Comparison of ENCODE assay signal across 22 cellular contexts in the genomic region with DNA sequence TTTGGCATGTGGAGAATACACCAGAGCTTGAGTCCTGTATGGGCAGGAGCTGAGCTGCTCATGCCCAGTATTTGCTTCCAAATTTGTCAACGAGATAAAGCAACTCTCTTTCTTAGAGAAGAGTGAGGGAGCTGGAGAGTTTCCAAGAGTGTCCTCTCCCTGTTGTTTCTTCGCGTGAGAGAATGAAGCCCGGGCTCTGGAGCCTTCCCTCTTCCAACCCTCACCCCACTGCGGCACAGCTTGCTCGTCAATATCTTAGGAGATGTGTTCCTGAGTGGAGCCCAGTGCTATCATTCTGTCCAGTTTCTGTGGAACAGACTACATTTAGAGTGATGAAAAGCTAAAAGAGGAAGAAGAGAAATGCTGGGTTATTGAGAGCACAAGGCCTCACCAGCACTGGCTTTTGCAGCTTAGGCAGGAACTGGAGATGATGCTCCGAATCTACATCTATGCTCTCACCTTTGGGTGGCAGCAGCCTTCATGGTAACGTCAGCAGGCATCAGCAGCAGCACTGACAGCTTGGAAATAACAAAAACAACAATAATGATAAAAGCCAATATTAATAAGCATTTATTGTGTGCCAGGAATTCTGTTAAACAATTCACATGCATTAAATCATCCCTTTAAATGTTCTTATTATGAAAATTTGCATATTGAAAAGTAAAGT.
A peak's percentile ranks its signal among the peaks of the same experiment; 100 is the strongest.
DNase-seq lines count a peak whose midpoint lies in the region; FAIRE-seq and TF ChIP-seq lines count a peak whose summit lies in the region.
"Had no signal": no experiment of that assay in that cellular context is flagged by ENCODE, and none has a peak within 500 bp of the region (broad histone marks: within the 10 kb centered on the region; RNA-seq: fewer than 3 reads in every experiment).

No MANE protein-coding gene starts in this region.

- H3K27me3 ChIP-seq in BE2C = no peaks in the 10 kb centered on the region
- H3K27me3 ChIP-seq: spleen, tibial nerve had no signal

- DNase-seq in BE2C (no peak), GM12892 (ENCODE audit: insufficient read length) (no peak), NCI-H526 treated with DMSO at 0.1 percent for 48 hours (lab: John Stamatoyannopoulos, UW) (peak; percentile 1), NCI-H2107 treated with DMSO at 0.1 percent for 48 hours (lab: John Stamatoyannopoulos, UW; ENCODE audit: unreplicated experiment) (no peak), T-helper 9 cell (no peak), amniotic stem cell (lab: John Stamatoyannopoulos, UW) (no peak)
- DNase-seq: activated CD8-positive, alpha-beta memory T cell treated with anti-CD3 and anti-CD28 coated beads, Interleukin-2, amount 50 U/mL, for 48 hours; activated naive CD8-positive, alpha-beta T cell treated with anti-CD3 and anti-CD28 coated beads, Interleukin-2, amount 50 U/mL, for 24 hours; CD8-positive, alpha-beta memory T cell; DMS79 treated with DMSO at 0.1 percent for 48 hours; effector memory CD8-positive, alpha-beta T cell; KBM-7; kidney glomerular epithelial cell; NCI-H1105 treated with DMSO at 0.1 percent for 48 hours; occipital lobe; Right ventricle myocardium superior; spleen; stimulated activated CD4-positive, alpha-beta T cell treated with anti-CD3 and anti-CD28 coated beads, Interleukin-4, amount 100 ng/mL, for 4 hours; stimulated activated naive CD8-positive, alpha-beta T cell treated with anti-CD3 and anti-CD28 coated beads, Interleukin-15, amount 100 ng/mL, for 72 hours; T-helper 1 cell had no signal

- no peak overlapping the region for H3K4me3 ChIP-seq in BE2C (ENCODE audit: low read depth, low read length)
- H3K4me3 ChIP-seq: spleen, tibial nerve had no signal

- H3K4me1 ChIP-seq in BE2C = peaks cover 3% of the 10 kb centered on the region; the same call in 1 of the 2 replicates
- H3K4me1 ChIP-seq: spleen, tibial nerve had no signal

- H3K9me3 ChIP-seq in BE2C = no peaks in the 10 kb centered on the region
- H3K9me3 ChIP-seq: spleen, tibial nerve had no signal

- TF ChIP-seq POLR2A in GM12892 (IDR thresholded peaks at IDR 0.05; ENCODE audit: low read depth, low read length) = no peak

- peak; percentile 10; the same call in 1 of the 2 replicates for TF ChIP-seq CTCF in BE2C (IDR thresholded peaks at IDR 0.05; ENCODE audit: low read depth, low read length)
- peak; percentile 43 for TF ChIP-seq CTCF in VCaP (conservative IDR thresholded peaks at IDR 0.05)

- H3K36me3 ChIP-seq in BE2C = no peaks in the 10 kb centered on the region
- H3K36me3 ChIP-seq: spleen, tibial nerve had no signal

- no peak overlapping the region for H3K27ac ChIP-seq in VCaP
- H3K27ac ChIP-seq: spleen, tibial nerve had no signal

- FAIRE-seq in GM12892 (lab: Jason Lieb, UNC) = peak; percentile 17
